1 cellular context compared by ENCODE assay signal in genomic region chr16:71484006-71484893, GRCh38.
TF ChIP-seq lines count a peak whose summit lies in the region.

No MANE protein-coding gene starts in this region.

TF ChIP-seq in GM12878, 131 proteins besides CTCF, POLR2A, EP300 and RAD21 (continued from another document):
- TF ChIP-seq SMAD1 (IDR thresholded peaks at IDR 0.05; ENCODE audit: low read depth, partially characterized antibody) (no peak), POU2F2 (IDR thresholded peaks at IDR 0.05; ENCODE audit: borderline replicate concordance, low read depth, low read length) (peak; percentile 57; the same call in 1 of the 3 replicates), ATF7 (IDR thresholded peaks at IDR 0.05; ENCODE audit: low read depth) (peak; percentile 66), SMAD5 (IDR thresholded peaks at IDR 0.05; ENCODE audit: low read depth) (peak; percentile 58; the same call in 1 of the 2 replicates), TCF3 (IDR thresholded peaks at IDR 0.05; ENCODE audit: borderline replicate concordance, insufficient read depth, low read depth, low read length) (peak; percentile 37; the same call in 1 of the 2 replicates), NR2C2 (IDR thresholded peaks at IDR 0.05; ENCODE audit: borderline replicate concordance, control insufficient read depth, insufficient read length, low read depth) (no peak), CBX5 (IDR thresholded peaks at IDR 0.05; ENCODE audit: low read depth) (no peak), SMARCA5 (IDR thresholded peaks at IDR 0.05) (no peak; the same call in 1 of the 2 replicates), BRCA1 (IDR thresholded peaks at IDR 0.05; ENCODE audit: low read depth, low read length) (no peak), PAX5 (IDR thresholded peaks at IDR 0.05; ENCODE audit: borderline replicate concordance, low read depth, low read length) (peak; percentile 65; the same call in 1 of the 2 replicates), MYC (IDR thresholded peaks at IDR 0.05; ENCODE audit: insufficient read depth, insufficient read length, insufficient replicate concordance, low read length, severe bottlenecking) (no peak), CBFB (IDR thresholded peaks at IDR 0.05; ENCODE audit: low read depth) (peak; percentile 70), IRF4 (IDR thresholded peaks at IDR 0.05; ENCODE audit: low read depth, low read length) (peak; percentile 46; the same call in 1 of the 2 replicates), ZNF274 (IDR thresholded peaks at IDR 0.05; ENCODE audit: insufficient read depth, insufficient read length) (no peak), EED (IDR thresholded peaks at IDR 0.05; ENCODE audit: low read depth) (no peak; the same call in none of the 2 replicates), CREM (IDR thresholded peaks at IDR 0.05; ENCODE audit: low read depth) (peak; percentile 98), GABPA (IDR thresholded peaks at IDR 0.05; ENCODE audit: low read depth) (peak; percentile 92), CHD2 (IDR thresholded peaks at IDR 0.05; ENCODE audit: borderline replicate concordance, low read depth, low read length) (peak; percentile 18; the same call in 1 of the 2 replicates), ZNF622 (IDR thresholded peaks at IDR 0.05) (no peak), STAT3 (IDR thresholded peaks at IDR 0.05; ENCODE audit: low read depth, low read length) (no peak), MTA3 (IDR thresholded peaks at IDR 0.05; ENCODE audit: borderline replicate concordance, low read length) (no peak), ZNF217 (IDR thresholded peaks at IDR 0.05) (no peak)
- TF ChIP-seq, protein P1, sequence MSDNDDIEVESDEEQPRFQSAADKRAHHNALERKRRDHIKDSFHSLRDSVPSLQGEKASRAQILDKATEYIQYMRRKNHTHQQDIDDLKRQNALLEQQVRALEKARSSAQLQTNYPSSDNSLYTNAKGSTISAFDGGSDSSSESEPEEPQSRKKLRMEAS (IDR thresholded peaks at IDR 0.05; ENCODE audit: low read depth, low read length): no peak
- TF ChIP-seq, protein P2, sequence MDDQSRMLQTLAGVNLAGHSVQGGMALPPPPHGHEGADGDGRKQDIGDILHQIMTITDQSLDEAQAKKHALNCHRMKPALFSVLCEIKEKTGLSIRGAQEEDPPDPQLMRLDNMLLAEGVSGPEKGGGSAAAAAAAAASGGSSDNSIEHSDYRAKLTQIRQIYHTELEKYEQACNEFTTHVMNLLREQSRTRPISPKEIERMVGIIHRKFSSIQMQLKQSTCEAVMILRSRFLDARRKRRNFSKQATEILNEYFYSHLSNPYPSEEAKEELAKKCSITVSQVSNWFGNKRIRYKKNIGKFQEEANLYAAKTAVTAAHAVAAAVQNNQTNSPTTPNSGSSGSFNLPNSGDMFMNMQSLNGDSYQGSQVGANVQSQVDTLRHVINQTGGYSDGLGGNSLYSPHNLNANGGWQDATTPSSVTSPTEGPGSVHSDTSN (IDR thresholded peaks at IDR 0.05; ENCODE audit: insufficient replicate concordance, low read depth, low read length): no peak
